Comparison of ENCODE assay signal across 26 cellular contexts in genomic region chr2:178365116-178365515, GRCh38.
"Had no signal": no experiment of that assay in that cellular context is flagged by ENCODE, and none has a peak within 500 bp of the region (broad histone marks: within the 10 kb centered on the region; RNA-seq: fewer than 3 reads in every experiment).

No MANE protein-coding gene starts in this region.

- H3K4me3 ChIP-seq: colonic mucosa, esophagus squamous epithelium, gastrocnemius medialis, heart right ventricle, left lung, lower lobe of right lung, mucosa of descending colon had no signal

- H3K9me3 ChIP-seq: colonic mucosa, esophagus squamous epithelium, gastrocnemius medialis, heart right ventricle, left lung, lower lobe of right lung, mucosa of descending colon had no signal

- H3K27me3 ChIP-seq: colonic mucosa, esophagus squamous epithelium, gastrocnemius medialis, heart right ventricle, left lung had no signal

- ATAC-seq: effector memory CD8-positive, alpha-beta T cell; esophagus mucosa; gastrocnemius medialis; heart right ventricle; left cardiac atrium; left lung; left ventricle myocardium superior; lower lobe of right lung; mucosa of descending colon had no signal

- H3K27ac ChIP-seq: colonic mucosa, epithelial cell of prostate, esophagus squamous epithelium, heart right ventricle, left lung, lower lobe of right lung had no signal

- FAIRE-seq: endometrium, islet of Langerhans, keratinocyte had no signal

- H3K36me3 ChIP-seq: colonic mucosa, left lung, lower lobe of right lung had no signal

- DNase-seq: colonic mucosa; cortex of kidney; effector CD8-positive, alpha-beta T cell; effector memory CD8-positive, alpha-beta T cell; endodermal cell; erythroblast; esophagus squamous epithelium; foreskin fibroblast; foreskin melanocyte; gastrocnemius medialis; glutamatergic neuron; head of caudate nucleus; heart right ventricle; hippocampal formation; left cardiac atrium; left lung; left ventricle myocardium superior; lower lobe of right lung; mesenchymal stem cell; mucosa of descending colon; naive B cell had no signal

- H3K4me1 ChIP-seq: colonic mucosa, esophagus squamous epithelium, heart right ventricle, left lung, lower lobe of right lung had no signal
